Comparison of ENCODE assay signal across 7 cellular contexts in the genomic region with DNA sequence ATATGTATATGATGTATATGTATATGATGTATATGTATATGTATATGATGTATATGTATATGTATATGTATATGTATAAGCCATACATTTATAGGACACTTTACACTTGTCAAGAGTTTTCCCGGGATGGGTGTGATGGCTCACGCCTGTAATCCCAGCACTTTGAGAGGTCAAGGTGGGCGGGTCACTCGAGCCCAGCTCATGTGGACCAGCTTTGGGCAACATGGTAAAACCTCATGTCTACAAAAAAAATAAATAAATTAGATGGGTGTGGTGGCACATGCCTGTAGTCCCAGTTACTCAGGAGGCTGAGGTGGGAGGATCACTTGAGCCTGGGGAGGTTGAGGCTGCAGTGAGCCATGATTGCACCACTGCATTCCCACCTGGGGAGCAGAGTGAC. TPM values are rescaled to one million over a fixed set of nuclear protein-coding genes. Genes with fewer than 3 reads are reported as not detected.
DNase-seq lines count a peak whose midpoint lies in the region; ATAC-seq and TF ChIP-seq lines count a peak whose summit lies in the region.
"Not testable (repeated sequence)": the region's sequence is repeated elsewhere in the genome, so short reads cannot be mapped to it uniquely, and the experiment has no call there.

No MANE protein-coding gene starts in this region.

- CTCF ChIA-PET in CD8-positive, alpha-beta memory T cell (lab: Charles Lee); T-cell (lab: Charles Lee): not testable (repeated sequence)

- POLR2A ChIA-PET in CD8-positive, alpha-beta memory T cell (lab: Charles Lee); T-cell (lab: Charles Lee): not testable (repeated sequence)

- H3K36me3 ChIP-seq in CD8-positive, alpha-beta memory T cell (ENCODE audit: insufficient read depth, low read length); suprapubic skin: not testable (repeated sequence)

- peaks cover 0 to 13% (median 0%) of the 10 kb centered on the region in 3 donors for H3K36me3 Mint-ChIP-seq in CD8-positive, alpha-beta memory T cell
- H3K36me3 Mint-ChIP-seq in T-cell; activated T-helper 1 cell treated with anti-CD3 and anti-CD28 coated beads, Interleukin-12 subunit alpha, Interleukin-12 subunit beta, Interleukin-2, Interleukin-4 antibody, amounts not matched to agents 30 ng/mL and 10 ng/mL and 1 ng/mL, durations not matched to agents 14 hours and 24 hours and 36 hours (ENCODE audit: low read depth); chondrocyte (ENCODE audit: low read depth); immature natural killer cell; nephron progenitor cell (ENCODE audit: low read depth): not testable (repeated sequence)

- peak overlapping the region; percentile 51 to 100 (median 95) for H3K4me3 Mint-ChIP-seq in CD8-positive, alpha-beta memory T cell
- peak overlapping the region; percentile 96 to 98 (median 98) for H3K4me3 Mint-ChIP-seq in T-cell
- H3K4me3 Mint-ChIP-seq in activated T-helper 1 cell treated with anti-CD3 and anti-CD28 coated beads, Interleukin-12 subunit alpha, Interleukin-12 subunit beta, Interleukin-2, Interleukin-4 antibody, amounts not matched to agents 30 ng/mL and 10 ng/mL and 1 ng/mL, durations not matched to agents 14 hours and 24 hours and 36 hours, result peak overlapping the region; percentile 30
- not testable (repeated sequence) for H3K4me3 Mint-ChIP-seq in chondrocyte (ENCODE audit: unreplicated experiment)
- peak overlapping the region; percentile 88 to 97 (median 94) for H3K4me3 Mint-ChIP-seq in immature natural killer cell
- peak overlapping the region; percentile 87 for H3K4me3 Mint-ChIP-seq in nephron progenitor cell

- TF ChIP-seq POLR2A in suprapubic skin (IDR thresholded peaks at IDR 0.05), result not testable (repeated sequence)

- H3K27me3 Mint-ChIP-seq in CD8-positive, alpha-beta memory T cell; T-cell; chondrocyte (ENCODE audit: low read depth): not testable (repeated sequence)
- peaks cover 35% of the 10 kb centered on the region for H3K27me3 Mint-ChIP-seq in activated T-helper 1 cell treated with anti-CD3 and anti-CD28 coated beads, Interleukin-12 subunit alpha, Interleukin-12 subunit beta, Interleukin-2, Interleukin-4 antibody, amounts not matched to agents 30 ng/mL and 10 ng/mL and 1 ng/mL, durations not matched to agents 14 hours and 24 hours and 36 hours (ENCODE audit: insufficient read depth)
- H3K27me3 Mint-ChIP-seq in immature natural killer cell (ENCODE audit: low read depth in 3 of 3) (peaks cover 9 to 22% (median 19%) of the 10 kb centered on the region in 3 donors), nephron progenitor cell (ENCODE audit: low read depth, poor library complexity) (peaks cover 60% of the 10 kb centered on the region)

- 69% methylated on average over 4 of the region's 4 CpGs for WGBS in suprapubic skin

- not testable (repeated sequence) for ATAC-seq in T-cell (replicated peaks in 1 of 4)

- not testable (repeated sequence) for H3K9me3 Mint-ChIP-seq in CD8-positive, alpha-beta memory T cell; T-cell; activated T-helper 1 cell treated with anti-CD3 and anti-CD28 coated beads, Interleukin-12 subunit alpha, Interleukin-12 subunit beta, Interleukin-2, Interleukin-4 antibody, amounts not matched to agents 30 ng/mL and 10 ng/mL and 1 ng/mL, durations not matched to agents 14 hours and 24 hours and 36 hours; chondrocyte (ENCODE audit: low read depth); immature natural killer cell; nephron progenitor cell

- not testable (repeated sequence) for H3K27me3 ChIP-seq in CD8-positive, alpha-beta memory T cell (ENCODE audit: insufficient read depth, low read length, poor library complexity, severe bottlenecking); suprapubic skin

- peak in 1 of 5 donors; percentile 11 for DNase-seq in CD8-positive, alpha-beta memory T cell
- not testable (repeated sequence) for DNase-seq in T-cell; activated T-helper 1 cell treated with anti-CD3 and anti-CD28 coated beads, Interleukin-12 subunit alpha, Interleukin-12 subunit beta, Interleukin-2, Interleukin-4 antibody, amounts not matched to agents 30 ng/mL and 10 ng/mL and 1 ng/mL, durations not matched to agents 14 hours and 24 hours and 36 hours (ENCODE audit: low spot score); immature natural killer cell; nephron progenitor cell; suprapubic skin (ENCODE audit: low spot score in 2 of 2)
- peak; percentile 6 for DNase-seq in chondrocyte (ENCODE audit: low spot score)

- peaks cover 23 to 46% (median 32%) of the 10 kb centered on the region in 3 donors for H3K4me1 Mint-ChIP-seq in CD8-positive, alpha-beta memory T cell
- peaks cover 43 to 44% (median 43%) of the 10 kb centered on the region in 3 donors for H3K4me1 Mint-ChIP-seq in T-cell
- H3K4me1 Mint-ChIP-seq in activated T-helper 1 cell treated with anti-CD3 and anti-CD28 coated beads, Interleukin-12 subunit alpha, Interleukin-12 subunit beta, Interleukin-2, Interleukin-4 antibody, amounts not matched to agents 30 ng/mL and 10 ng/mL and 1 ng/mL, durations not matched to agents 14 hours and 24 hours and 36 hours (ENCODE audit: low read depth); nephron progenitor cell: not testable (repeated sequence)
- peaks cover 16% of the 10 kb centered on the region for H3K4me1 Mint-ChIP-seq in chondrocyte (ENCODE audit: low read depth)
- peaks cover 22 to 41% of the 10 kb centered on the region in 2 donors for H3K4me1 Mint-ChIP-seq in immature natural killer cell

- H3K4me1 ChIP-seq in CD8-positive, alpha-beta memory T cell (ENCODE audit: insufficient read depth, low read length), result peaks cover 12% of the 10 kb centered on the region
- peaks cover 44% of the 10 kb centered on the region for H3K4me1 ChIP-seq in suprapubic skin

- not testable (repeated sequence) for H3K4me3 ChIP-seq in CD8-positive, alpha-beta memory T cell (ENCODE audit: low read length)
- H3K4me3 ChIP-seq in suprapubic skin, result peak overlapping the region; percentile 96

- not testable (repeated sequence) for H3K27ac ChIP-seq in CD8-positive, alpha-beta memory T cell (ENCODE audit: low read depth, low read length)
- H3K27ac ChIP-seq in suprapubic skin, result peak overlapping the region; percentile 94

- H3K9me3 ChIP-seq in CD8-positive, alpha-beta memory T cell (ENCODE audit: low read length); suprapubic skin: not testable (repeated sequence)

- peak overlapping the region in 3 of 8 donors; percentile 85 to 98 (median 86) for H3K27ac Mint-ChIP-seq in CD8-positive, alpha-beta memory T cell
- peak overlapping the region; percentile 74 to 77 for H3K27ac Mint-ChIP-seq in T-cell
- H3K27ac Mint-ChIP-seq in activated T-helper 1 cell treated with anti-CD3 and anti-CD28 coated beads, Interleukin-12 subunit alpha, Interleukin-12 subunit beta, Interleukin-2, Interleukin-4 antibody, amounts not matched to agents 30 ng/mL and 10 ng/mL and 1 ng/mL, durations not matched to agents 14 hours and 24 hours and 36 hours; chondrocyte (ENCODE audit: unreplicated experiment); nephron progenitor cell: not testable (repeated sequence)
- peak overlapping the region in 3 of 6 donors; percentile 86 to 92 (median 90) for H3K27ac Mint-ChIP-seq in immature natural killer cell

- not testable (repeated sequence) for TF ChIP-seq EP300 in suprapubic skin (IDR thresholded peaks at IDR 0.05)

- intact Hi-C loops in activated T-helper 1 cell treated with anti-CD3 and anti-CD28 coated beads, Interleukin-12 subunit alpha, Interleukin-12 subunit beta, Interleukin-2, Interleukin-4 antibody, amounts not matched to agents 30 ng/mL and 10 ng/mL and 1 ng/mL, durations not matched to agents 14 hours and 24 hours and 36 hours (cut with micrococcal nuclease), result not testable (repeated sequence)

- TF ChIP-seq CTCF in chondrocyte (IDR thresholded peaks at IDR 0.05); nephron progenitor cell (IDR thresholded peaks at IDR 0.05); suprapubic skin (IDR thresholded peaks at IDR 0.05): not testable (repeated sequence)

RNA-seq across cellular contexts. Expression of gene PRKAG2, which starts 2.4 kb away (rescaled TPM):
- 10 to 100 TPM; 23.1 to 27.2 TPM for total RNA-seq in CD8-positive, alpha-beta memory T cell
- 31.4 TPM for polyA plus RNA-seq in CD8-positive, alpha-beta memory T cell
- total RNA-seq in T-cell (10 to 100 TPM; 43.0 to 59.9 (median 49.3) TPM), chondrocyte (16.1 to 35.4 TPM (median 33.6 TPM) in 3 replicates), suprapubic skin (10 to 100 TPM; 16.5 to 40.0 (median 17.3) TPM)
- total RNA-seq in activated T-helper 1 cell treated with anti-CD3 and anti-CD28 coated beads, Interleukin-12 subunit alpha, Interleukin-12 subunit beta, Interleukin-2, Interleukin-4 antibody, amounts not matched to agents 30 ng/mL and 10 ng/mL and 1 ng/mL, durations not matched to agents 14 hours and 24 hours and 36 hours, result 16.9 and 18.5 TPM in 2 replicates
- polyA plus RNA-seq in immature natural killer cell, result 10 to 100 TPM; 14.7 to 22.5 (median 19.1) TPM
